18 cellular contexts compared by ENCODE assay signal in the genomic region with DNA sequence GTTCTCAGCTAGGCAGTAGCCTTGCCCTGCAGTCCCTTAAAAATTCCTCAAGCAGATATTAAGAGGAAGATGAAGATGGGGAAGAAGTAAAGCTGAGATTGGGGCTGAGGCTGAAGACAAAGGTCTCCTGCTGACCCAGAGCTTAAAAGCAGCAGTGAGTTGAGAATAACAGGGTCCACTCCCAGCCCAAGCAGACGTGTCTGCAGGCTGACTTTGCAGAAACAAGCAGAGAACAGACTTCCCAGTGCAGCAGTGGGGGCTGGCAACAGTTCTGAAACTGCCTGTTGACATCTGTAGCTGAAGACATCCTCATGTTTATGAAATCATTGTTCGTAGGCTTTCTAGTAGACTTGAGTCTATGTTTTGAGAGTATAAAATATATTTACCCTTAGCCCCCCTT. TPM values are rescaled to one million over a fixed set of nuclear protein-coding genes. Genes with fewer than 3 reads are reported as not detected.
DNase-seq lines count a peak whose midpoint lies in the region; ATAC-seq and TF ChIP-seq lines count a peak whose summit lies in the region.
"Had no signal": no experiment of that assay in that cellular context is flagged by ENCODE, and none has a peak within 500 bp of the region (broad histone marks: within the 10 kb centered on the region; RNA-seq: fewer than 3 reads in every experiment).

No MANE protein-coding gene starts in this region.

- H3K27ac Mint-ChIP-seq in naive thymus-derived CD4-positive, alpha-beta T cell = no peak overlapping the region
- H3K27ac Mint-ChIP-seq: activated naive CD8-positive, alpha-beta T cell; natural killer cell treated with Interleukin-12 subunit alpha and Interleukin-12 subunit beta and Interleukin-15 and Interleukin-18, amount 100 ng/mL, for 72 hours had no signal

- no peak for TF ChIP-seq CTCF in astrocyte of the spinal cord (IDR thresholded peaks at IDR 0.05; ENCODE audit: low read depth, low read length)
- TF ChIP-seq CTCF in sigmoid colon (IDR thresholded peaks at IDR 0.05) = no peak

- H3K9me3 Mint-ChIP-seq in naive thymus-derived CD4-positive, alpha-beta T cell = peaks cover 0 to 3% (median 0%) of the 10 kb centered on the region in 11 donors
- H3K9me3 Mint-ChIP-seq: natural killer cell treated with Interleukin-12 subunit alpha and Interleukin-12 subunit beta and Interleukin-15 and Interleukin-18, amount 100 ng/mL, for 72 hours had no signal

- POLR2A ChIA-PET in naive thymus-derived CD4-positive, alpha-beta T cell (lab: Charles Lee) = no interaction called here

- TF ChIP-seq EP300 in sigmoid colon (IDR thresholded peaks at IDR 0.05) = no peak

- CTCF ChIA-PET in naive thymus-derived CD4-positive, alpha-beta T cell (lab: Charles Lee) = no interaction called here

- H3K27me3 Mint-ChIP-seq in naive thymus-derived CD4-positive, alpha-beta T cell = peaks cover 0 to 27% (median 9%) of the 10 kb centered on the region in 5 donors

- no peaks in the 10 kb centered on the region for H3K9me3 ChIP-seq in sigmoid colon
- no peaks in the 10 kb centered on the region for H3K9me3 ChIP-seq in naive thymus-derived CD4-positive, alpha-beta T cell (ENCODE audit: control insufficient read depth in 2 of 3, low read length in 3 of 3)
- H3K9me3 ChIP-seq: BE2C, thyroid gland had no signal

- WGBS in sigmoid colon, 2 donors = 35 to 43% methylated on average over 2 of the region's 2 CpGs

- in situ Hi-C loops in astrocyte of the spinal cord (cut with HindIII; ENCODE audit: low sequenced_read_pairs) = no loop called here

- intact Hi-C loops in sigmoid colon (cut with DNase I) = no loop called here
- intact Hi-C loops in naive thymus-derived CD4-positive, alpha-beta T cell (cut with micrococcal nuclease) = no loop called here

- TF ChIP-seq POLR2A in sigmoid colon (IDR thresholded peaks at IDR 0.05) = no peak

- no peaks in the 10 kb centered on the region for H3K27me3 ChIP-seq in sigmoid colon
- H3K27me3 ChIP-seq in naive thymus-derived CD4-positive, alpha-beta T cell (ENCODE audit: control insufficient read depth in 2 of 2, insufficient read depth in 2 of 2, low read length in 2 of 2) = no peaks in the 10 kb centered on the region
- H3K27me3 ChIP-seq: thyroid gland had no signal

- H3K36me3 Mint-ChIP-seq in naive thymus-derived CD4-positive, alpha-beta T cell = no peaks in the 10 kb centered on the region
- H3K36me3 Mint-ChIP-seq: activated naive CD8-positive, alpha-beta T cell; natural killer cell treated with Interleukin-12 subunit alpha and Interleukin-12 subunit beta and Interleukin-15 and Interleukin-18, amount 100 ng/mL, for 72 hours had no signal

- no peak overlapping the region for H3K4me3 Mint-ChIP-seq in naive thymus-derived CD4-positive, alpha-beta T cell
- H3K4me3 Mint-ChIP-seq: activated naive CD8-positive, alpha-beta T cell; natural killer cell treated with Interleukin-12 subunit alpha and Interleukin-12 subunit beta and Interleukin-15 and Interleukin-18, amount 100 ng/mL, for 72 hours had no signal

- no peaks in the 10 kb centered on the region for H3K4me1 Mint-ChIP-seq in naive thymus-derived CD4-positive, alpha-beta T cell

- H3K4me3 ChIP-seq in astrocyte of the spinal cord (ENCODE audit: low read depth, low read length) = no peak overlapping the region
- no peak overlapping the region for H3K4me3 ChIP-seq in sigmoid colon
- no peak overlapping the region for H3K4me3 ChIP-seq in naive thymus-derived CD4-positive, alpha-beta T cell (ENCODE audit: low read length)
- H3K4me3 ChIP-seq: thyroid gland had no signal

- peaks cover 0 to 73% (median 52%) of the 10 kb centered on the region in 4 donors for H3K4me1 ChIP-seq in sigmoid colon
- H3K4me1 ChIP-seq in naive thymus-derived CD4-positive, alpha-beta T cell (ENCODE audit: control insufficient read depth in 2 of 2, insufficient read depth in 2 of 2, low read length in 2 of 2) = no peaks in the 10 kb centered on the region
- H3K4me1 ChIP-seq: BE2C had no signal

- no peaks in the 10 kb centered on the region for H3K36me3 ChIP-seq in sigmoid colon
- no peaks in the 10 kb centered on the region for H3K36me3 ChIP-seq in naive thymus-derived CD4-positive, alpha-beta T cell (ENCODE audit: control insufficient read depth in 2 of 3, insufficient read depth in 3 of 3, low read length in 3 of 3)
- H3K36me3 ChIP-seq: BE2C, thyroid gland had no signal

- ATAC-seq in HG03432 (IDR thresholded peaks at IDR 0.05; ENCODE audit: unreplicated experiment) (peak; percentile 55), GM18873 (IDR thresholded peaks at IDR 0.05; ENCODE audit: low FRiP score, unreplicated experiment) (no peak)
- ATAC-seq in naive thymus-derived CD4-positive, alpha-beta T cell = no peak
- ATAC-seq: natural killer cell treated with Interleukin-12 subunit alpha and Interleukin-12 subunit beta and Interleukin-15 and Interleukin-18, amount 100 ng/mL, for 72 hours had no signal

- H3K27ac ChIP-seq in sigmoid colon = peak overlapping the region; percentile 19 to 58 (median 40)
- H3K27ac ChIP-seq in naive thymus-derived CD4-positive, alpha-beta T cell (ENCODE audit: low read depth, low read length) = no peak overlapping the region
- H3K27ac ChIP-seq: thyroid gland had no signal

- peak; percentile 19 for DNase-seq in astrocyte of the spinal cord (ENCODE audit: low read depth, low spot score)
- peak; percentile 22 for DNase-seq in iPS-NIHi11 (ENCODE audit: low spot score)
- peak; percentile 78 for DNase-seq in sigmoid colon
- DNase-seq in HuH-7 (ENCODE audit: low spot score) = no peak
- DNase-seq in naive thymus-derived CD4-positive, alpha-beta T cell = no peak
- DNase-seq: BE2C; left cardiac atrium; NCI-H1930; NCI-H526; stimulated activated CD4-positive, alpha-beta T cell treated with anti-CD3 and anti-CD28 coated beads, Interleukin-4, amount 100 ng/mL, for 24 hours; thyroid gland had no signal

RNA-seq across cellular contexts. Expression of a gene that starts 1.1 kb away (rescaled TPM):
- not detected for total RNA-seq in sigmoid colon
- not detected for polyA plus RNA-seq in sigmoid colon
- not detected for total RNA-seq in naive thymus-derived CD4-positive, alpha-beta T cell
- polyA plus RNA-seq in naive thymus-derived CD4-positive, alpha-beta T cell = not detected
- total RNA-seq: H4; left cardiac atrium; MCF 10A; natural killer cell treated with Interleukin-12 subunit alpha and Interleukin-12 subunit beta and Interleukin-15 and Interleukin-18, amount 100 ng/mL, for 72 hours; thyroid gland had no signal

RNA-seq across cellular contexts. Expression of a gene that starts 53.2 kb away (rescaled TPM):
- under 1 TPM in 1 of 4 donors, not detected in 3; 0.36 TPM for total RNA-seq in sigmoid colon
- 1 to 10 TPM in 1 of 3 donors, not detected in 2; 2.4 TPM for polyA plus RNA-seq in sigmoid colon
- total RNA-seq in naive thymus-derived CD4-positive, alpha-beta T cell = not detected
- polyA plus RNA-seq in naive thymus-derived CD4-positive, alpha-beta T cell = not detected
- total RNA-seq: cerebellum; H4; left cardiac atrium; MCF 10A; natural killer cell treated with Interleukin-12 subunit alpha and Interleukin-12 subunit beta and Interleukin-15 and Interleukin-18, amount 100 ng/mL, for 72 hours had no signal

Comparison
In these comparisons a context has a peak if more than half of its experiments do, and no peak if none do; other contexts are left out.
1. DNase-seq: peak in astrocyte of the spinal cord (single experiment), iPS-NIHi11 (single experiment) and sigmoid colon (single experiment); none in HuH-7 (single experiment) and naive thymus-derived CD4-positive, alpha-beta T cell (0 of 9).